ENCODE assay signal across 7 cellular contexts in genomic region chr19:44499962-44500949, GRCh38.
A peak's percentile ranks its signal among the peaks of the same experiment; 100 is the strongest.
DNase-seq lines count a peak whose midpoint lies in the region; ATAC-seq and TF ChIP-seq lines count a peak whose summit lies in the region.

Gene ZNF180 (minus strand): TSS chr19:44500522. CDS start chr19:44497334, 3,188 bp downstream.

- in situ Hi-C loops in astrocyte of the spinal cord (cut with HindIII; ENCODE audit: low sequenced_read_pairs), result no loop called here

- peak; percentile 95 for DNase-seq in NCI-H2029 (lab: John Stamatoyannopoulos, UW)
- DNase-seq in T-helper 9 cell, result peak; percentile 95
- peak; percentile 97 for DNase-seq in astrocyte of the spinal cord (ENCODE audit: low read depth, low spot score)
- DNase-seq in hippocampal formation (lab: John Stamatoyannopoulos, UW), result peak; percentile 95 to 96
- peak; percentile 77 for DNase-seq in retinal pigment epithelial cell (ENCODE audit: low read depth)

- TF ChIP-seq CTCF in astrocyte of the spinal cord (IDR thresholded peaks at IDR 0.05; ENCODE audit: low read depth, low read length), result peak; percentile 40
- TF ChIP-seq CTCF in retinal pigment epithelial cell (conservative IDR thresholded peaks at IDR 0.05; ENCODE audit: low read depth, low read length), result peak; percentile 50

- ATAC-seq in GM18508 (IDR thresholded peaks at IDR 0.05; ENCODE audit: insufficient read depth, unreplicated experiment) (peak; percentile 76), HG02973 (IDR thresholded peaks at IDR 0.05; ENCODE audit: unreplicated experiment) (peak; percentile 84)

- H3K4me3 ChIP-seq in astrocyte of the spinal cord (ENCODE audit: low read depth, low read length), result peak within 1 kb of the TSS; percentile 82
- peak within 1 kb of the TSS; percentile 87 for H3K4me3 ChIP-seq in retinal pigment epithelial cell (ENCODE audit: low read length)

Comparison
In these comparisons a context has a peak if more than half of its experiments do, and no peak if none do; other contexts are left out.
1. Peak in every context shown above with its lines: DNase-seq, ATAC-seq and H3K4me3 ChIP-seq.